Comparison of ENCODE assay signal across 8 cellular contexts in genomic region chr7:152436279-152437147, GRCh38. TPM values are rescaled to one million over a fixed set of nuclear protein-coding genes. Genes with fewer than 3 reads are reported as not detected.
DNase-seq lines count a peak whose midpoint lies in the region; ATAC-seq and FAIRE-seq lines count a peak whose summit lies in the region.

No MANE protein-coding gene starts in this region.

- peak overlapping the region; percentile 92 for H3K27ac ChIP-seq in mesodermal cell (ENCODE audit: low read depth, low read length, severe bottlenecking)

- peak; percentile 81 for FAIRE-seq in endometrium (lab: Jason Lieb, UNC)

- 0% methylated on average over 28 to 31 of the region's 118 CpGs for WGBS in mesodermal cell (ENCODE audit: insufficient coverage in 2 of 2), 2 experiments

- H3K36me3 ChIP-seq in mesodermal cell (ENCODE audit: control insufficient read depth, insufficient read depth, low read length): no peaks in the 10 kb centered on the region

- DNase-seq in CMK (ENCODE audit: low read depth): peak; percentile 69
- peak; percentile 28 for DNase-seq in HS-5 (ENCODE audit: low read depth)
- DNase-seq in NOMO-1 treated with DMSO at 0.1 percent for 48 hours (lab: John Stamatoyannopoulos, UW; ENCODE audit: unreplicated experiment): peak; percentile 60
- peak; percentile 61 for DNase-seq in activated CD8-positive, alpha-beta memory T cell treated with anti-CD3 and anti-CD28 coated beads, Interleukin-2, amount 50 U/mL, for 24 hours (ENCODE audit: extremely low read depth)
- DNase-seq in stimulated activated CD8-positive, alpha-beta memory T cell treated with anti-CD3 and anti-CD28 coated beads, Interleukin-15, amount 100 ng/mL, for 24 hours (ENCODE audit: low read depth): peak; percentile 89

- no peaks in the 10 kb centered on the region for H3K4me1 ChIP-seq in mesodermal cell (ENCODE audit: control insufficient read depth, insufficient read depth, low read length, poor library complexity, severe bottlenecking)

- H3K9me3 ChIP-seq in mesodermal cell (ENCODE audit: control insufficient read depth, low read length): no peaks in the 10 kb centered on the region

- ATAC-seq in GM19467 (IDR thresholded peaks at IDR 0.05; ENCODE audit: unreplicated experiment): peak; percentile 48

- peak overlapping the region; percentile 43 for H3K4me3 ChIP-seq in mesodermal cell (ENCODE audit: extremely low read depth, insufficient read depth, low read length, poor library complexity, severe bottlenecking)

RNA-seq across cellular contexts. Expression of gene KMT2C, which starts 0.7 kb away (rescaled TPM):
- 11.5 TPM for polyA plus RNA-seq in mesodermal cell (2013, experiment 1 of 2)
- 9.6 TPM for polyA plus RNA-seq in mesodermal cell (2013, experiment 2 of 2)

Comparison
In these comparisons a context has a peak if more than half of its experiments do, and no peak if none do; other contexts are left out.
1. Peak in every context shown above with its lines: DNase-seq, ATAC-seq, H3K4me3 ChIP-seq and H3K27ac ChIP-seq.
2. DNase-seq: peak in every context shown above with its lines; median percentile 89 in stimulated activated CD8-positive, alpha-beta memory T cell treated with anti-CD3 and anti-CD28 coated beads, Interleukin-15, amount 100 ng/mL, for 24 hours; 69 in CMK; 61 in activated CD8-positive, alpha-beta memory T cell treated with anti-CD3 and anti-CD28 coated beads, Interleukin-2, amount 50 U/mL, for 24 hours; 60 in NOMO-1 treated with DMSO at 0.1 percent for 48 hours; 28 in HS-5.